In genomic region chr16:1534021-1535020, GRCh38 we compare ENCODE assay signal across 9 cellular contexts. TPM values are rescaled to one million over a fixed set of nuclear protein-coding genes. Genes with fewer than 3 reads are reported as not detected.
A peak's percentile ranks its signal among the peaks of the same experiment; 100 is the strongest.
DNase-seq lines count a peak whose midpoint lies in the region; ATAC-seq and TF ChIP-seq lines count a peak whose summit lies in the region.
"Had no signal": no experiment of that assay in that cellular context is flagged by ENCODE, and none has a peak within 500 bp of the region (broad histone marks: within the 10 kb centered on the region; RNA-seq: fewer than 3 reads in every experiment).

No MANE protein-coding gene starts in this region.

- peaks cover 43% of the 10 kb centered on the region for H3K36me3 Mint-ChIP-seq in CD8-positive, alpha-beta T cell
- peaks cover 41% of the 10 kb centered on the region for H3K36me3 Mint-ChIP-seq in activated CD8-positive, alpha-beta T cell treated with anti-CD3 and anti-CD28 coated beads, Interleukin-2, amount 10 ng/mL, durations not matched to agents 7 days and 5 days (ENCODE audit: low read depth)

- TF ChIP-seq POLR2A in gastrocnemius medialis (IDR thresholded peaks at IDR 0.05): no peak

- H3K36me3 ChIP-seq in CD8-positive, alpha-beta T cell (ENCODE audit: insufficient read depth, low read length): peaks cover 21% of the 10 kb centered on the region
- H3K36me3 ChIP-seq in gastrocnemius medialis: peaks cover 0 to 13% of the 10 kb centered on the region in 2 donors

- peak overlapping the region; percentile 88 for H3K4me3 Mint-ChIP-seq in CD8-positive, alpha-beta T cell
- H3K4me3 Mint-ChIP-seq in activated CD8-positive, alpha-beta T cell treated with anti-CD3 and anti-CD28 coated beads, Interleukin-2, amount 10 ng/mL, durations not matched to agents 7 days and 5 days: peak overlapping the region; percentile 90

- no peaks in the 10 kb centered on the region for H3K27me3 ChIP-seq in CD8-positive, alpha-beta T cell (ENCODE audit: insufficient read depth, low read length)
- H3K27me3 ChIP-seq in gastrocnemius medialis: no peaks in the 10 kb centered on the region

- no peaks in the 10 kb centered on the region for H3K27me3 Mint-ChIP-seq in CD8-positive, alpha-beta T cell (ENCODE audit: low read depth)
- H3K27me3 Mint-ChIP-seq in activated CD8-positive, alpha-beta T cell treated with anti-CD3 and anti-CD28 coated beads, Interleukin-2, amount 10 ng/mL, durations not matched to agents 7 days and 5 days (ENCODE audit: low read depth): no peaks in the 10 kb centered on the region

- H3K4me1 ChIP-seq in CD8-positive, alpha-beta T cell (ENCODE audit: insufficient read depth, low read length): peaks cover 56% of the 10 kb centered on the region
- H3K4me1 ChIP-seq in gastrocnemius medialis: peaks cover 18 to 31% of the 10 kb centered on the region in 2 donors

- CTCF ChIA-PET in CD8-positive, alpha-beta T cell (lab: Charles Lee): interaction anchor here (0.7 to 1.4 kb wide), 2 partner anchors 7 to 230 kb away, joined by 3 to 4 read pairs; no protein-coding TSS in a partner anchor
- CTCF ChIA-PET in activated CD8-positive, alpha-beta T cell treated with anti-CD3 and anti-CD28 coated beads, Interleukin-2, amount 10 ng/mL, durations not matched to agents 7 days and 5 days (lab: Charles Lee): interaction anchor here (0.6 to 2.1 kb wide), 5 partner anchors 11 to 173 kb away, joined by 3 to 6 read pairs (median 4); partner anchors contain the start of genes MAPK8IP3 and UQCC4

- intact Hi-C loops in CD8-positive, alpha-beta T cell (cut with DNase I, micrococcal nuclease): loop anchor here (1.0 to 10.0 kb wide), 6 partner anchors 42 to 230 kb away; partner anchors contain the start of genes CLCN7 (in 2 of the 2), TELO2 (in 2 of the 2), CRAMP1 (in 1 of the 2) and IFT140 (in 1 of the 2)
- intact Hi-C loops in gastrocnemius medialis (cut with DNase I; ENCODE audit: low total_unique reads): no loop called here

- POLR2A ChIA-PET in CD8-positive, alpha-beta T cell (lab: Charles Lee): interaction anchor here (0.6 to 1.9 kb wide), 9 partner anchors 8 to 184 kb away, joined by 3 to 6 read pairs (median 4); partner anchors contain the start of gene TELO2
- POLR2A ChIA-PET in activated CD8-positive, alpha-beta T cell treated with anti-CD3 and anti-CD28 coated beads, Interleukin-2, amount 10 ng/mL, durations not matched to agents 7 days and 5 days (lab: Charles Lee): interaction anchor here (0.8 to 1.1 kb wide), 3 partner anchors 40 to 189 kb away, joined by 3 read pairs; no protein-coding TSS in a partner anchor

- H3K27ac Mint-ChIP-seq in CD8-positive, alpha-beta T cell: peak overlapping the region; percentile 83
- H3K27ac Mint-ChIP-seq in activated CD8-positive, alpha-beta T cell treated with anti-CD3 and anti-CD28 coated beads, Interleukin-2, amount 10 ng/mL, durations not matched to agents 7 days and 5 days: peak overlapping the region; percentile 87

- no peaks in the 10 kb centered on the region for H3K9me3 ChIP-seq in CD8-positive, alpha-beta T cell (ENCODE audit: low read length)
- H3K9me3 ChIP-seq in gastrocnemius medialis: no peaks in the 10 kb centered on the region

- peak overlapping the region; percentile 69 for H3K27ac ChIP-seq in CD8-positive, alpha-beta T cell (ENCODE audit: low read depth, low read length)
- peak overlapping the region; percentile 86 to 94 (median 89) for H3K27ac ChIP-seq in gastrocnemius medialis

- TF ChIP-seq CTCF in CD8-positive, alpha-beta T cell (IDR thresholded peaks at IDR 0.05): no peak
- TF ChIP-seq CTCF in foreskin fibroblast (IDR thresholded peaks at IDR 0.05; ENCODE audit: low read depth, low read length): no peak
- no peak for TF ChIP-seq CTCF in gastrocnemius medialis (IDR thresholded peaks at IDR 0.05 in 4 of 5, conservative IDR thresholded peaks at IDR 0.05 in 1 of 5)

- peak in 2 of 7 experiments; percentile 22 to 26 for DNase-seq in CD8-positive, alpha-beta T cell
- DNase-seq in activated CD8-positive, alpha-beta T cell treated with anti-CD3 and anti-CD28 coated beads, Interleukin-2, amount 10 ng/mL, durations not matched to agents 7 days and 5 days: no peak
- peak in 1 of 2 donors; percentile 46 for DNase-seq in foreskin fibroblast
- DNase-seq in gastrocnemius medialis: no peak
- DNase-seq in NCI-H526 (lab: John Stamatoyannopoulos, UW): no peak
- DNase-seq in ACHN: no peak
- DNase-seq in hippocampal formation (lab: John Stamatoyannopoulos, UW): no peak
- DNase-seq: T1000 had no signal

- in situ Hi-C loops in gastrocnemius medialis (cut with MboI; ENCODE audit: low sequenced_read_pairs in 4 of 4) (no loop called here), ACHN (cut with HindIII; ENCODE audit: low pct_ligation_motif_present, low pct_unique_long_range_greater_than_20kb, low sequenced_read_pairs) (no loop called here)

- H3K4me1 Mint-ChIP-seq in CD8-positive, alpha-beta T cell (ENCODE audit: low read depth): peaks cover 57% of the 10 kb centered on the region
- peaks cover 53% of the 10 kb centered on the region for H3K4me1 Mint-ChIP-seq in activated CD8-positive, alpha-beta T cell treated with anti-CD3 and anti-CD28 coated beads, Interleukin-2, amount 10 ng/mL, durations not matched to agents 7 days and 5 days (ENCODE audit: low read depth)

- peak overlapping the region; percentile 78 for H3K4me3 ChIP-seq in CD8-positive, alpha-beta T cell (ENCODE audit: low read depth, low read length)
- H3K4me3 ChIP-seq in foreskin fibroblast (ENCODE audit: low read depth in 1 of 2, low read length in 2 of 2): peak overlapping the region; percentile 46 to 53
- peak overlapping the region; percentile 58 to 74 (median 65) for H3K4me3 ChIP-seq in gastrocnemius medialis

- H3K9me3 Mint-ChIP-seq in CD8-positive, alpha-beta T cell: no peaks in the 10 kb centered on the region
- no peaks in the 10 kb centered on the region for H3K9me3 Mint-ChIP-seq in activated CD8-positive, alpha-beta T cell treated with anti-CD3 and anti-CD28 coated beads, Interleukin-2, amount 10 ng/mL, durations not matched to agents 7 days and 5 days (ENCODE audit: insufficient read depth)

- peak; percentile 11 for ATAC-seq in CD8-positive, alpha-beta T cell
- peak; percentile 37 for ATAC-seq in activated CD8-positive, alpha-beta T cell treated with anti-CD3 and anti-CD28 coated beads, Interleukin-2, amount 10 ng/mL, durations not matched to agents 7 days and 5 days
- ATAC-seq in gastrocnemius medialis (no peak), HG02970 (IDR thresholded peaks at IDR 0.05; ENCODE audit: low FRiP score, unreplicated experiment) (no peak)

RNA-seq across cellular contexts. Expression of gene TMEM204, which starts 0.9 kb away (rescaled TPM):
- total RNA-seq in CD8-positive, alpha-beta T cell: 1 to 10 TPM; 6.8 to 7.3 TPM
- total RNA-seq in activated CD8-positive, alpha-beta T cell treated with anti-CD3 and anti-CD28 coated beads, Interleukin-2, amount 10 ng/mL, durations not matched to agents 7 days and 5 days: 10 to 100 TPM; 35.1 to 35.6 TPM
- 10 to 100 TPM; 14.7 to 27.7 (median 22.1) TPM for total RNA-seq in gastrocnemius medialis

RNA-seq across cellular contexts. Expression of gene TELO2, which starts 41.2 kb away (rescaled TPM):
- total RNA-seq in CD8-positive, alpha-beta T cell: 10 to 100 TPM; 23.0 to 23.6 TPM
- 10 to 100 TPM; 70.1 to 73.3 TPM for total RNA-seq in activated CD8-positive, alpha-beta T cell treated with anti-CD3 and anti-CD28 coated beads, Interleukin-2, amount 10 ng/mL, durations not matched to agents 7 days and 5 days
- 10 to 100 TPM in 2 of 4 donors, 1 to 10 TPM in 2; 2.9 to 11.2 (median 9.8) TPM for total RNA-seq in gastrocnemius medialis

RNA-seq across cellular contexts. Expression of gene PTX4, which starts 45.6 kb away (rescaled TPM):
- not detected for total RNA-seq in CD8-positive, alpha-beta T cell
- not detected for total RNA-seq in activated CD8-positive, alpha-beta T cell treated with anti-CD3 and anti-CD28 coated beads, Interleukin-2, amount 10 ng/mL, durations not matched to agents 7 days and 5 days
- under 1 TPM in 1 of 4 donors, not detected in 3; 0.41 TPM for total RNA-seq in gastrocnemius medialis

RNA-seq across cellular contexts. Expression of gene CLCN7, which starts 59.5 kb away (rescaled TPM):
- total RNA-seq in CD8-positive, alpha-beta T cell: 10 to 100 TPM; 85.7 to 90.0 TPM
- 10 to 100 TPM; 41.9 to 43.9 TPM for total RNA-seq in activated CD8-positive, alpha-beta T cell treated with anti-CD3 and anti-CD28 coated beads, Interleukin-2, amount 10 ng/mL, durations not matched to agents 7 days and 5 days
- total RNA-seq in gastrocnemius medialis: 10 to 100 TPM; 24.8 to 45.8 (median 38.4) TPM

Comparison
In these comparisons a context has a peak if more than half of its experiments do, and no peak if none do; other contexts are left out.
1. ATAC-seq: peak in CD8-positive, alpha-beta T cell (single experiment) and activated CD8-positive, alpha-beta T cell treated with anti-CD3 and anti-CD28 coated beads, Interleukin-2, amount 10 ng/mL, durations not matched to agents 7 days and 5 days (single experiment); none in gastrocnemius medialis (0 of 2) and HG02970 (single experiment).
2. Peak in every context shown above with its lines, with median percentiles within 50 percentile points of each other: H3K4me3 ChIP-seq.